ENCODE assay signal across 16 cellular contexts in genomic region chr12:69383074-69383473, GRCh38. TPM values are rescaled to one million over a fixed set of nuclear protein-coding genes. Genes with fewer than 3 reads are reported as not detected.
DNase-seq lines count a peak whose midpoint lies in the region; ATAC-seq and TF ChIP-seq lines count a peak whose summit lies in the region.
"Had no signal": no experiment of that assay in that cellular context is flagged by ENCODE, and none has a peak within 500 bp of the region (broad histone marks: within the 10 kb centered on the region; RNA-seq: fewer than 3 reads in every experiment).

No MANE protein-coding gene starts in this region.

- H3K4me1 ChIP-seq in RWPE2 (ENCODE audit: insufficient read depth, poor library complexity, severe bottlenecking) (peaks cover 35% of the 10 kb centered on the region), adrenal gland (replicated peaks in 1 of 2) (peaks cover 0 to 23% of the 10 kb centered on the region in 2 donors)
- H3K4me1 ChIP-seq: BLaER1 had no signal

- TF ChIP-seq CTCF in RWPE2 (IDR thresholded peaks at IDR 0.05; ENCODE audit: poor library complexity, severe bottlenecking), result no peak
- no peak for TF ChIP-seq CTCF in epithelial cell of esophagus (IDR thresholded peaks at IDR 0.05; ENCODE audit: insufficient read depth, low read depth, low read length, missing control alignments)
- no peak for TF ChIP-seq CTCF in nephron progenitor cell (IDR thresholded peaks at IDR 0.05)
- TF ChIP-seq CTCF in adrenal gland (IDR thresholded peaks at IDR 0.05), result no peak

- H3K36me3 ChIP-seq in RWPE2 (ENCODE audit: low read depth) (peaks cover 41% of the 10 kb centered on the region), adrenal gland (replicated peaks in 1 of 2) (no peaks in the 10 kb centered on the region)

- DNase-seq in NCI-H2171 treated with DMSO at 0.1 percent for 48 hours (lab: John Stamatoyannopoulos, UW) (peak; percentile 39), NCI-H2171 (lab: John Stamatoyannopoulos, UW) (no peak), RWPE2 (ENCODE audit: low spot score) (no peak), epithelial cell of esophagus (ENCODE audit: low read depth) (peak; percentile 74), nephron progenitor cell (no peak), NCI-H2227 (lab: John Stamatoyannopoulos, UW; ENCODE audit: unreplicated experiment) (no peak), adrenal gland (no peak)
- DNase-seq: 8988T; AML-193; CD8-positive, alpha-beta memory T cell; DMS79; GM23248 had no signal

- H3K27me3 Mint-ChIP-seq in nephron progenitor cell (ENCODE audit: low read depth, poor library complexity), result no peaks in the 10 kb centered on the region
- H3K27me3 Mint-ChIP-seq: CD8-positive, alpha-beta memory T cell had no signal

- H3K4me3 Mint-ChIP-seq in nephron progenitor cell, result no peak overlapping the region
- H3K4me3 Mint-ChIP-seq: CD8-positive, alpha-beta memory T cell had no signal

- H3K4me1 Mint-ChIP-seq in nephron progenitor cell, result peaks cover 20% of the 10 kb centered on the region

- H3K9me3 Mint-ChIP-seq in nephron progenitor cell, result peaks cover 8% of the 10 kb centered on the region
- H3K9me3 Mint-ChIP-seq: CD8-positive, alpha-beta memory T cell had no signal

- H3K27ac Mint-ChIP-seq in nephron progenitor cell, result peak overlapping the region; percentile 68

- H3K27me3 ChIP-seq in RWPE2 (ENCODE audit: insufficient read depth, poor library complexity, severe bottlenecking) (no peaks in the 10 kb centered on the region), adrenal gland (no peaks in the 10 kb centered on the region)
- H3K27me3 ChIP-seq: BLaER1 had no signal

- peak overlapping the region; percentile 28 for H3K27ac ChIP-seq in RWPE2 (ENCODE audit: poor library complexity, severe bottlenecking)
- H3K27ac ChIP-seq in adrenal gland, result no peak overlapping the region
- H3K27ac ChIP-seq: BLaER1, GM23248 had no signal

- H3K9me3 ChIP-seq in RWPE2 (ENCODE audit: severe bottlenecking) (no peaks in the 10 kb centered on the region), adrenal gland (replicated peaks in 1 of 3) (no peaks in the 10 kb centered on the region)
- H3K9me3 ChIP-seq: BLaER1 had no signal

- 96 to 100% (median 100%) methylated on average over 1 of the region's 1 CpG for WGBS in adrenal gland, 4 donors

- peaks cover 66% of the 10 kb centered on the region for H3K36me3 Mint-ChIP-seq in nephron progenitor cell (ENCODE audit: low read depth)

- TF ChIP-seq POLR2A in adrenal gland (IDR thresholded peaks at IDR 0.05), result no peak

- no peak overlapping the region for H3K4me3 ChIP-seq in RWPE2 (ENCODE audit: severe bottlenecking)
- H3K4me3 ChIP-seq in epithelial cell of esophagus (ENCODE audit: low read length), result no peak overlapping the region
- H3K4me3 ChIP-seq in adrenal gland, result no peak overlapping the region
- H3K4me3 ChIP-seq: BLaER1, GM12878, GM23248 had no signal

- intact Hi-C loops in adrenal gland (cut with DNase I), result no loop called here

- ATAC-seq in RWPE2 (ENCODE audit: low read depth), result peak; percentile 71
- ATAC-seq: GM12878, HCT116 had no signal

RNA-seq across cellular contexts. Expression of gene YEATS4, which starts 23.5 kb away (rescaled TPM):
- 10 to 100 TPM in 7 of 8 donors, 1 to 10 TPM in 1; 5.6 to 57.9 (median 21.5) TPM for total RNA-seq in adrenal gland
- 10 to 100 TPM in 1 of 3 donors, 1 to 10 TPM in 2; 7.2 to 13.5 (median 9.3) TPM for polyA plus RNA-seq in adrenal gland

RNA-seq across cellular contexts. Expression of gene LYZ, which starts 34.9 kb away (rescaled TPM):
- total RNA-seq in adrenal gland, result 10 to 100 TPM in 7 of 8 donors, 1 to 10 TPM in 1; 8.2 to 98.5 (median 39.5) TPM
- 10 to 100 TPM; 11.3 to 30.0 (median 25.6) TPM for polyA plus RNA-seq in adrenal gland
- total RNA-seq: G401, GM23248 had no signal
- polyA plus RNA-seq: CD8-positive, alpha-beta memory T cell; GM12878; GM23248 had no signal

Comparison
In these comparisons a context has a peak if more than half of its experiments do, and no peak if none do; other contexts are left out.
1. DNase-seq: peak in NCI-H2171 treated with DMSO at 0.1 percent for 48 hours (single experiment) and epithelial cell of esophagus (single experiment); none in NCI-H2171 (single experiment), RWPE2 (single experiment), nephron progenitor cell (single experiment), NCI-H2227 (single experiment) and adrenal gland (0 of 7).